Comparison of ENCODE assay signal across 4 cellular contexts in genomic region chr20:2059411-2059810, GRCh38.
"Had no signal": no experiment of that assay in that cellular context is flagged by ENCODE, and none has a peak within 500 bp of the region (broad histone marks: within the 10 kb centered on the region; RNA-seq: fewer than 3 reads in every experiment).

No MANE protein-coding gene starts in this region.

- DNase-seq: H9, HFFc6 had no signal

- H3K27ac ChIP-seq: HL-60 had no signal

- H3K4me3 ChIP-seq: GM23338 had no signal
